ENCODE assay signal across 6 cellular contexts in genomic region chr6:26363882-26364825, GRCh38. TPM values are rescaled to one million over a fixed set of nuclear protein-coding genes. Genes with fewer than 3 reads are reported as not detected.
DNase-seq lines count a peak whose midpoint lies in the region; TF ChIP-seq lines count a peak whose summit lies in the region.

No MANE protein-coding gene starts in this region.

- DNase-seq in cerebellum (ENCODE audit: low spot score), result peak; percentile 9
- DNase-seq in retinal pigment epithelial cell (ENCODE audit: low read depth), result no peak
- DNase-seq in NCI-H1694 treated with DMSO at 0.1 percent for 48 hours (lab: John Stamatoyannopoulos, UW), result no peak
- DNase-seq in NCI-H1092 (lab: John Stamatoyannopoulos, UW), result no peak
- no peak for DNase-seq in ureter (ENCODE audit: low spot score)

- H3K9ac ChIP-seq in HUES64 (ENCODE audit: low read depth, low read length), result no peak overlapping the region

- H3K27me3 ChIP-seq in HUES64 (ENCODE audit: insufficient read depth, low read length), result no peaks in the 10 kb centered on the region

- no peaks in the 10 kb centered on the region for H3K9me3 ChIP-seq in HUES64 (ENCODE audit: insufficient read depth, low read depth, low read length)

- H3K4me1 ChIP-seq in HUES64 (ENCODE audit: insufficient read depth, low read length), result peaks cover 3% of the 10 kb centered on the region; the same call in 1 of the 2 replicates

- no peak overlapping the region for H3K27ac ChIP-seq in HUES64 (ENCODE audit: low read depth, low read length)

- no peaks in the 10 kb centered on the region for H3K36me3 ChIP-seq in HUES64 (ENCODE audit: insufficient read depth, low read length)

- H3K4me3 ChIP-seq in HUES64 (ENCODE audit: low read length), result peak overlapping the region; percentile 90
- peak overlapping the region; percentile 87 for H3K4me3 ChIP-seq in retinal pigment epithelial cell (ENCODE audit: low read length)

- WGBS in HUES64, result 88% methylated on average over 6 of the region's 6 CpGs

- no peak for TF ChIP-seq CTCF in retinal pigment epithelial cell (conservative IDR thresholded peaks at IDR 0.05; ENCODE audit: low read depth, low read length)

RNA-seq across cellular contexts. Expression of gene BTN3A2, which starts 0.8 kb away (rescaled TPM):
- 1.00 TPM for polyA plus RNA-seq in HUES64 (2013, experiment 1 of 2)
- polyA plus RNA-seq in HUES64 (2013, experiment 2 of 2), result 1.8 TPM
- 2.4 TPM for total RNA-seq in cerebellum
- 15.8 TPM for total RNA-seq in ureter

RNA-seq across cellular contexts. Expression of gene BTN2A2, which starts 18.8 kb away (rescaled TPM):
- polyA plus RNA-seq in HUES64 (2013, experiment 1 of 2), result 6.7 TPM
- polyA plus RNA-seq in HUES64 (2013, experiment 2 of 2), result 7.7 TPM
- total RNA-seq in cerebellum (9.5 TPM), ureter (15.0 TPM)

RNA-seq across cellular contexts. Expression of gene BTN3A1, which starts 37.9 kb away (rescaled TPM):
- polyA plus RNA-seq in HUES64 (2013, experiment 1 of 2), result 1.5 TPM
- polyA plus RNA-seq in HUES64 (2013, experiment 2 of 2), result 3.6 TPM
- 15.5 TPM for total RNA-seq in cerebellum
- 26.2 TPM for total RNA-seq in ureter
